ENCODE assay signal across 21 cellular contexts in genomic region chr3:38578081-38578475, GRCh38.
DNase-seq lines count a peak whose midpoint lies in the region; ATAC-seq and TF ChIP-seq lines count a peak whose summit lies in the region.
"Had no signal": no experiment of that assay in that cellular context is flagged by ENCODE, and none has a peak within 500 bp of the region (broad histone marks: within the 10 kb centered on the region; RNA-seq: fewer than 3 reads in every experiment).

No MANE protein-coding gene starts in this region.

- H3K9me3 ChIP-seq in right cardiac atrium (ENCODE audit: control insufficient read depth, low read length) = no peaks in the 10 kb centered on the region
- no peaks in the 10 kb centered on the region for H3K9me3 ChIP-seq in PC-9 (ENCODE audit: insufficient read depth, low read depth)
- H3K9me3 ChIP-seq: SJSA1 had no signal

- peak; percentile 6 for DNase-seq in activated CD4-positive, alpha-beta memory T cell treated with anti-CD3 and anti-CD28 coated beads, Interleukin-2, amount 10 ng/mL, durations not matched to agents 7 days and 5 days
- no peak for DNase-seq in activated CD4-positive, alpha-beta memory T cell treated with anti-CD3 and anti-CD28 coated beads for 36 hours
- DNase-seq in right cardiac atrium (no peak), left cardiac atrium (no peak), osteocyte (ENCODE audit: extremely low spot score, unreplicated experiment) (peak; percentile 48), PC-9 (no peak)
- DNase-seq: AML-193, C1 segment of cervical spinal cord, Calu3, Kasumi-1, NCI-H1694, NCI-H2081, NCI-H2171, NCI-H345, NCI-H524, NCI-H82 had no signal

- no peaks in the 10 kb centered on the region for H3K27me3 ChIP-seq in right cardiac atrium (ENCODE audit: control insufficient read depth, insufficient read depth)
- peaks cover 23% of the 10 kb centered on the region for H3K27me3 ChIP-seq in PC-9 (ENCODE audit: insufficient read depth, low read depth)
- H3K27me3 ChIP-seq: SJSA1 had no signal

- H3F3A ChIP-seq in PC-9 (ENCODE audit: insufficient read depth, low read depth) = no peaks in the 10 kb centered on the region

- H3K27ac ChIP-seq in right cardiac atrium (ENCODE audit: low read length) (peak overlapping the region; percentile 44), PC-9 (no peak overlapping the region)
- H3K27ac ChIP-seq: SJSA1 had no signal

- H3K4me3 ChIP-seq in right cardiac atrium (ENCODE audit: low read length) = no peak overlapping the region
- no peak overlapping the region for H3K4me3 ChIP-seq in PC-9
- H3K4me3 ChIP-seq: SJSA1 had no signal

- H3K36me3 ChIP-seq in PC-9 (ENCODE audit: low read depth) = no peaks in the 10 kb centered on the region
- H3K36me3 ChIP-seq: SJSA1 had no signal

- no peaks in the 10 kb centered on the region for H4K20me1 ChIP-seq in PC-9 (ENCODE audit: insufficient read depth)

- no peak for ATAC-seq in right cardiac atrium
- no peak for ATAC-seq in left cardiac atrium
- no peak for ATAC-seq in HG03469 (IDR thresholded peaks at IDR 0.05; ENCODE audit: unreplicated experiment)
- no peak for ATAC-seq in HG03565 (IDR thresholded peaks at IDR 0.05; ENCODE audit: unreplicated experiment)
- ATAC-seq: CD8-positive, alpha-beta T cell; HCT116 had no signal

- intact Hi-C loops in activated CD4-positive, alpha-beta memory T cell treated with anti-CD3 and anti-CD28 coated beads for 36 hours (cut with micrococcal nuclease) = no loop called here
- intact Hi-C loops in right cardiac atrium (cut with DNase I) = no loop called here
- intact Hi-C loops in left cardiac atrium (cut with DNase I) = no loop called here
- intact Hi-C loops in PC-9 (cut with micrococcal nuclease; ENCODE audit: unreplicated experiment) = no loop called here

- no peaks in the 10 kb centered on the region for H3K27me3 Mint-ChIP-seq in activated CD4-positive, alpha-beta memory T cell treated with anti-CD3 and anti-CD28 coated beads, Interleukin-2, amount 10 ng/mL, durations not matched to agents 7 days and 5 days
- no peaks in the 10 kb centered on the region for H3K27me3 Mint-ChIP-seq in activated CD4-positive, alpha-beta memory T cell treated with anti-CD3 and anti-CD28 coated beads for 36 hours
- H3K27me3 Mint-ChIP-seq in osteocyte (ENCODE audit: unreplicated experiment) = no peaks in the 10 kb centered on the region

- H3K4me1 ChIP-seq in right cardiac atrium (ENCODE audit: control insufficient read depth, insufficient read depth, low read length) = peaks cover 15% of the 10 kb centered on the region
- no peaks in the 10 kb centered on the region for H3K4me1 ChIP-seq in PC-9 (replicated peaks; ENCODE audit: insufficient read depth)
- H3K4me1 ChIP-seq: SJSA1 had no signal

- H3K4me2 ChIP-seq in PC-9 = no peak overlapping the region

- 77% methylated on average over 4 of the region's 4 CpGs for WGBS in right cardiac atrium

- no peak overlapping the region for H3K4me3 Mint-ChIP-seq in activated CD4-positive, alpha-beta memory T cell treated with anti-CD3 and anti-CD28 coated beads, Interleukin-2, amount 10 ng/mL, durations not matched to agents 7 days and 5 days
- no peak overlapping the region for H3K4me3 Mint-ChIP-seq in activated CD4-positive, alpha-beta memory T cell treated with anti-CD3 and anti-CD28 coated beads for 36 hours
- H3K4me3 Mint-ChIP-seq in osteocyte (ENCODE audit: unreplicated experiment) = no peak overlapping the region
- H3K4me3 Mint-ChIP-seq: CD8-positive, alpha-beta T cell had no signal

- CTCF ChIA-PET in activated CD4-positive, alpha-beta memory T cell treated with anti-CD3 and anti-CD28 coated beads, Interleukin-2, amount 10 ng/mL, durations not matched to agents 7 days and 5 days (lab: Charles Lee) = no interaction called here
- CTCF ChIA-PET in activated CD4-positive, alpha-beta memory T cell treated with anti-CD3 and anti-CD28 coated beads for 36 hours (lab: Charles Lee) = interaction anchor here (1.1 kb wide), 1 partner anchor 68 kb away, joined by 3 read pairs; no protein-coding TSS in a partner anchor
- CTCF ChIA-PET in PC-9 (lab: Charles Lee) = no interaction called here

- TF ChIP-seq CTCF in osteocyte (IDR thresholded peaks at IDR 0.05) = no peak
- TF ChIP-seq CTCF in PC-9 (conservative IDR thresholded peaks at IDR 0.05) = no peak

- POLR2A ChIA-PET in activated CD4-positive, alpha-beta memory T cell treated with anti-CD3 and anti-CD28 coated beads, Interleukin-2, amount 10 ng/mL, durations not matched to agents 7 days and 5 days (lab: Charles Lee) = no interaction called here
- POLR2A ChIA-PET in activated CD4-positive, alpha-beta memory T cell treated with anti-CD3 and anti-CD28 coated beads for 36 hours (lab: Charles Lee) = no interaction called here
- POLR2A ChIA-PET in PC-9 (lab: Charles Lee; ENCODE audit: unreplicated experiment) = no interaction called here

- no peaks in the 10 kb centered on the region for H3K79me2 ChIP-seq in PC-9 (ENCODE audit: low read depth)

- no peak overlapping the region for H3K27ac Mint-ChIP-seq in activated CD4-positive, alpha-beta memory T cell treated with anti-CD3 and anti-CD28 coated beads, Interleukin-2, amount 10 ng/mL, durations not matched to agents 7 days and 5 days
- no peak overlapping the region for H3K27ac Mint-ChIP-seq in activated CD4-positive, alpha-beta memory T cell treated with anti-CD3 and anti-CD28 coated beads for 36 hours
- no peak overlapping the region for H3K27ac Mint-ChIP-seq in osteocyte (ENCODE audit: unreplicated experiment)
- H3K27ac Mint-ChIP-seq: CD8-positive, alpha-beta T cell had no signal

- H3K9me2 ChIP-seq in PC-9 (ENCODE audit: insufficient read depth) = no peaks in the 10 kb centered on the region

- no peaks in the 10 kb centered on the region for H3K9me3 Mint-ChIP-seq in activated CD4-positive, alpha-beta memory T cell treated with anti-CD3 and anti-CD28 coated beads, Interleukin-2, amount 10 ng/mL, durations not matched to agents 7 days and 5 days
- no peaks in the 10 kb centered on the region for H3K9me3 Mint-ChIP-seq in activated CD4-positive, alpha-beta memory T cell treated with anti-CD3 and anti-CD28 coated beads for 36 hours
- peaks cover 5% of the 10 kb centered on the region for H3K9me3 Mint-ChIP-seq in osteocyte (ENCODE audit: unreplicated experiment)
- H3K9me3 Mint-ChIP-seq: CD8-positive, alpha-beta T cell had no signal

- BruUV-seq in PC-9 (replicated peaks; lab: Mats Ljungman, UMichigan) = no TSS peak

- H3K4me1 Mint-ChIP-seq in activated CD4-positive, alpha-beta memory T cell treated with anti-CD3 and anti-CD28 coated beads, Interleukin-2, amount 10 ng/mL, durations not matched to agents 7 days and 5 days = no peaks in the 10 kb centered on the region
- H3K4me1 Mint-ChIP-seq in activated CD4-positive, alpha-beta memory T cell treated with anti-CD3 and anti-CD28 coated beads for 36 hours (ENCODE audit: low read depth) = no peaks in the 10 kb centered on the region
- H3K4me1 Mint-ChIP-seq in osteocyte (ENCODE audit: unreplicated experiment) = no peaks in the 10 kb centered on the region

- H2AFZ ChIP-seq in PC-9 = no peak overlapping the region

- no peaks in the 10 kb centered on the region for H3K36me3 Mint-ChIP-seq in activated CD4-positive, alpha-beta memory T cell treated with anti-CD3 and anti-CD28 coated beads, Interleukin-2, amount 10 ng/mL, durations not matched to agents 7 days and 5 days (ENCODE audit: low read depth)
- H3K36me3 Mint-ChIP-seq in activated CD4-positive, alpha-beta memory T cell treated with anti-CD3 and anti-CD28 coated beads for 36 hours = no peaks in the 10 kb centered on the region
- H3K36me3 Mint-ChIP-seq in osteocyte (ENCODE audit: unreplicated experiment) = no peaks in the 10 kb centered on the region
- H3K36me3 Mint-ChIP-seq: CD8-positive, alpha-beta T cell had no signal

Comparison
In these comparisons a context has a peak if more than half of its experiments do, and no peak if none do; other contexts are left out.
1. DNase-seq: peak in activated CD4-positive, alpha-beta memory T cell treated with anti-CD3 and anti-CD28 coated beads, Interleukin-2, amount 10 ng/mL, durations not matched to agents 7 days and 5 days (single experiment) and osteocyte (single experiment); none in activated CD4-positive, alpha-beta memory T cell treated with anti-CD3 and anti-CD28 coated beads for 36 hours (single experiment), right cardiac atrium (0 of 3), left cardiac atrium (single experiment) and PC-9 (0 of 2).